Comparison of ENCODE assay signal across 8 cellular contexts in genomic region chr10:11515596-11516418, GRCh38.
A peak's percentile ranks its signal among the peaks of the same experiment; 100 is the strongest.
DNase-seq lines count a peak whose midpoint lies in the region; ATAC-seq and TF ChIP-seq lines count a peak whose summit lies in the region.

No MANE protein-coding gene starts in this region.

- H3K9me3 ChIP-seq in PC-3 (ENCODE audit: low read length) = no peaks in the 10 kb centered on the region

- TF ChIP-seq CTCF in PC-3 (conservative IDR thresholded peaks at IDR 0.05; ENCODE audit: low read depth, low read length) = peak; percentile 70

- H2AFZ ChIP-seq in PC-3 (ENCODE audit: low read length) = no peak overlapping the region

- H3K79me2 ChIP-seq in PC-3 (ENCODE audit: low read length) = no peaks in the 10 kb centered on the region

- no peaks in the 10 kb centered on the region for H3K27me3 ChIP-seq in PC-3 (ENCODE audit: low read length)

- CTCF ChIA-PET in PC-3 (lab: Charles Lee) = no interaction called here

- H4K20me1 ChIP-seq in PC-3 (ENCODE audit: low read length) = no peaks in the 10 kb centered on the region

- ATAC-seq in GM19395 (IDR thresholded peaks at IDR 0.05; ENCODE audit: unreplicated experiment) (peak; percentile 59), HG03521 (IDR thresholded peaks at IDR 0.05; ENCODE audit: unreplicated experiment) (peak; percentile 48), PC-3 (peak; percentile 79)

- no peaks in the 10 kb centered on the region for H3F3A ChIP-seq in PC-3 (ENCODE audit: low read length, unreplicated experiment)

- BruUV-seq in PC-3 (replicated peaks; lab: Mats Ljungman, UMichigan) = no TSS peak

- DNase-seq in DMS53 treated with DMSO at 0.1 percent for 48 hours (lab: John Stamatoyannopoulos, UW; ENCODE audit: unreplicated experiment) = peak; percentile 75
- peak; percentile 53 for DNase-seq in PC-3
- DNase-seq in amniotic epithelial cell (ENCODE audit: low read depth) = peak; percentile 63
- peak; percentile 27 for DNase-seq in hepatic stellate cell (ENCODE audit: low spot score)
- peak; percentile 55 for DNase-seq in stimulated activated CD4-positive, alpha-beta T cell treated with anti-CD3 and anti-CD28 coated beads, Interleukin-15, amount 100 ng/mL, for 24 hours
- no peak for DNase-seq in NCI-H2029 (lab: John Stamatoyannopoulos, UW)

- no peaks in the 10 kb centered on the region for H3K9me2 ChIP-seq in PC-3 (replicated peaks; ENCODE audit: low read length)

- no peak overlapping the region for H3K9ac ChIP-seq in PC-3 (ENCODE audit: low read length)

- H3K4me3 ChIP-seq in PC-3 (ENCODE audit: low read length) = no peak overlapping the region

- H3K4me2 ChIP-seq in PC-3 (ENCODE audit: low read length) = no peak overlapping the region

- H3K36me3 ChIP-seq in PC-3 (ENCODE audit: low read depth, low read length) = no peaks in the 10 kb centered on the region

- no peaks in the 10 kb centered on the region for H3K4me1 ChIP-seq in PC-3 (ENCODE audit: insufficient read depth, low read length)

- intact Hi-C loops in PC-3 (cut with micrococcal nuclease) = loop anchor here (1.0 to 5.0 kb wide), 4 partner anchors 71 to 242 kb away; no protein-coding TSS in a partner anchor

- no peak overlapping the region for H3K27ac ChIP-seq in PC-3 (ENCODE audit: low read length)

- POLR2A ChIA-PET in PC-3 (lab: Charles Lee; ENCODE audit: unreplicated experiment) = interaction anchor here (0.6 kb wide), 1 partner anchor 96 kb away, joined by 3 read pairs; no protein-coding TSS in a partner anchor
